10 cellular contexts compared by ENCODE assay signal in genomic region chr14:61719344-61720301, GRCh38. TPM values are rescaled to one million over a fixed set of nuclear protein-coding genes. Genes with fewer than 3 reads are reported as not detected.
DNase-seq lines count a peak whose midpoint lies in the region; ATAC-seq and TF ChIP-seq lines count a peak whose summit lies in the region.
"Had no signal": no experiment of that assay in that cellular context is flagged by ENCODE, and none has a peak within 500 bp of the region (broad histone marks: within the 10 kb centered on the region; RNA-seq: fewer than 3 reads in every experiment).

No MANE protein-coding gene starts in this region.

- H3K27me3 Mint-ChIP-seq in activated naive CD8-positive, alpha-beta T cell = no peaks in the 10 kb centered on the region
- H3K27me3 Mint-ChIP-seq in naive B cell (no peaks in the 10 kb centered on the region), MCF 10A (ENCODE audit: insufficient read depth, unreplicated experiment) (no peaks in the 10 kb centered on the region)

- H3K4me3 ChIP-seq in DOHH2 (ENCODE audit: low read length) (peak overlapping the region; percentile 60), BE2C (ENCODE audit: low read depth, low read length) (no peak overlapping the region)

- peak overlapping the region; percentile 88 for H3K27ac ChIP-seq in DOHH2 (ENCODE audit: low read depth, low read length)

- H3K4me1 ChIP-seq in DOHH2 (ENCODE audit: control insufficient read depth, low read length) (peaks cover 87% of the 10 kb centered on the region), BE2C (peaks cover 26% of the 10 kb centered on the region)

- TF ChIP-seq CTCF in DOHH2 (IDR thresholded peaks at IDR 0.05; ENCODE audit: low read depth, low read length, poor library complexity, severe bottlenecking) (no peak), MCF 10A (IDR thresholded peaks at IDR 0.05; ENCODE audit: unreplicated experiment) (no peak), BE2C (IDR thresholded peaks at IDR 0.05; ENCODE audit: low read depth, low read length) (no peak)

- peak overlapping the region; percentile 72 for H3K27ac Mint-ChIP-seq in activated naive CD8-positive, alpha-beta T cell
- H3K27ac Mint-ChIP-seq in naive B cell (peak overlapping the region; percentile 66 to 98 (median 93)), MCF 10A (ENCODE audit: low read depth, unreplicated experiment) (no peak overlapping the region)

- no TSS peak for BruUV-seq in MCF 10A (replicated peaks; lab: Mats Ljungman, UMichigan)

- CTCF ChIA-PET in MCF 10A (lab: Yijun Ruan, JAX) = interaction anchor here (0.6 to 2.7 kb wide), 6 partner anchors 10 to 244 kb away, joined by 3 to 16 read pairs (median 4); no protein-coding TSS in a partner anchor

- peaks cover 12% of the 10 kb centered on the region for H3K36me3 Mint-ChIP-seq in activated naive CD8-positive, alpha-beta T cell
- peaks cover 7 to 12% of the 10 kb centered on the region in 2 donors for H3K36me3 Mint-ChIP-seq in naive B cell
- H3K36me3 Mint-ChIP-seq in MCF 10A (ENCODE audit: insufficient read depth, unreplicated experiment) = peaks cover 31% of the 10 kb centered on the region

- peaks cover 78% of the 10 kb centered on the region for H3K4me1 Mint-ChIP-seq in activated naive CD8-positive, alpha-beta T cell (ENCODE audit: low read depth)
- H3K4me1 Mint-ChIP-seq in naive B cell = peaks cover 60 to 75% (median 61%) of the 10 kb centered on the region in 3 donors
- peaks cover 14% of the 10 kb centered on the region for H3K4me1 Mint-ChIP-seq in MCF 10A (ENCODE audit: insufficient read depth, unreplicated experiment)

- H3K36me3 ChIP-seq in DOHH2 (ENCODE audit: control insufficient read depth, low read length) (peaks cover 73% of the 10 kb centered on the region), BE2C (peaks cover 43% of the 10 kb centered on the region)

- DNase-seq in naive B cell = peak; percentile 18
- no peak for DNase-seq in MCF 10A (ENCODE audit: unreplicated experiment)
- no peak for DNase-seq in BE2C
- DNase-seq in NCI-H748 (lab: John Stamatoyannopoulos, UW; ENCODE audit: unreplicated experiment) = no peak
- DNase-seq: MV-4-11, right cardiac atrium had no signal

- peaks cover 96% of the 10 kb centered on the region for H3K79me2 ChIP-seq in DOHH2 (ENCODE audit: control insufficient read depth, low read length)

- H3K27me3 ChIP-seq in DOHH2 (ENCODE audit: control insufficient read depth, low read length) (no peaks in the 10 kb centered on the region), BE2C (no peaks in the 10 kb centered on the region)

- H4K20me1 ChIP-seq in DOHH2 (ENCODE audit: control insufficient read depth, insufficient read depth, low read depth, low read length) = peaks cover 35% of the 10 kb centered on the region

- H3K9me2 ChIP-seq in DOHH2 (replicated peaks; ENCODE audit: control insufficient read depth, low read length) = no peaks in the 10 kb centered on the region

- POLR2A ChIA-PET in MCF 10A (lab: Yijun Ruan, JAX) = interaction anchor here (0.6 to 9.1 kb wide), 14 partner anchors 9 to 415 kb away, joined by 3 to 67 read pairs (median 4); partner anchors contain the start of gene HIF1A

- H3K9me3 Mint-ChIP-seq in activated naive CD8-positive, alpha-beta T cell (ENCODE audit: low read depth) = no peaks in the 10 kb centered on the region
- H3K9me3 Mint-ChIP-seq in naive B cell (no peaks in the 10 kb centered on the region), MCF 10A (ENCODE audit: unreplicated experiment) (no peaks in the 10 kb centered on the region)

- H3K4me3 Mint-ChIP-seq in activated naive CD8-positive, alpha-beta T cell = peak overlapping the region; percentile 71
- H3K4me3 Mint-ChIP-seq in naive B cell (peak overlapping the region; percentile 19 to 85 (median 63)), MCF 10A (ENCODE audit: unreplicated experiment) (no peak overlapping the region)

- intact Hi-C loops in MCF 10A (cut with micrococcal nuclease) = no loop called here

- peaks cover 34% of the 10 kb centered on the region for H3F3A ChIP-seq in DOHH2 (ENCODE audit: control insufficient read depth, insufficient read depth)

- peak overlapping the region; percentile 87 for H3K4me2 ChIP-seq in DOHH2 (ENCODE audit: low read length)

- ATAC-seq in HG02798 (IDR thresholded peaks at IDR 0.05; ENCODE audit: poor library complexity, unreplicated experiment) (peak; percentile 42), naive B cell (ENCODE audit: low read depth in 2 of 2) (peak; percentile 64 to 76), HG03135 (IDR thresholded peaks at IDR 0.05; ENCODE audit: unreplicated experiment) (no peak)

- H3K9me3 ChIP-seq in DOHH2 (ENCODE audit: control insufficient read depth, insufficient read depth, low read length) (no peaks in the 10 kb centered on the region), BE2C (no peaks in the 10 kb centered on the region)

RNA-seq across cellular contexts. Expression of gene HIF1A, which starts 24.3 kb away (rescaled TPM):
- 100 to 1,000 TPM; 109 to 152 (median 125) TPM for polyA plus RNA-seq in naive B cell (ENCODE audit: low read depth in 6 of 6)
- 193 and 202 TPM in 2 replicates for total RNA-seq in MCF 10A (2022)
- polyA plus RNA-seq in BE2C (2012; ENCODE audit: insufficient read depth, insufficient read length, low read depth) = 96.5 TPM

RNA-seq across cellular contexts. Expression of gene SNAPC1, which starts 42.6 kb away (rescaled TPM):
- 1 to 10 TPM; 5.2 to 7.2 (median 6.4) TPM for polyA plus RNA-seq in naive B cell (ENCODE audit: low read depth in 6 of 6)
- total RNA-seq in MCF 10A (2022) = 18.4 and 21.0 TPM in 2 replicates
- 13.5 TPM for polyA plus RNA-seq in BE2C (2012; ENCODE audit: insufficient read depth, insufficient read length, low read depth)
